ENCODE assay signal across 8 cellular contexts in the genomic region with DNA sequence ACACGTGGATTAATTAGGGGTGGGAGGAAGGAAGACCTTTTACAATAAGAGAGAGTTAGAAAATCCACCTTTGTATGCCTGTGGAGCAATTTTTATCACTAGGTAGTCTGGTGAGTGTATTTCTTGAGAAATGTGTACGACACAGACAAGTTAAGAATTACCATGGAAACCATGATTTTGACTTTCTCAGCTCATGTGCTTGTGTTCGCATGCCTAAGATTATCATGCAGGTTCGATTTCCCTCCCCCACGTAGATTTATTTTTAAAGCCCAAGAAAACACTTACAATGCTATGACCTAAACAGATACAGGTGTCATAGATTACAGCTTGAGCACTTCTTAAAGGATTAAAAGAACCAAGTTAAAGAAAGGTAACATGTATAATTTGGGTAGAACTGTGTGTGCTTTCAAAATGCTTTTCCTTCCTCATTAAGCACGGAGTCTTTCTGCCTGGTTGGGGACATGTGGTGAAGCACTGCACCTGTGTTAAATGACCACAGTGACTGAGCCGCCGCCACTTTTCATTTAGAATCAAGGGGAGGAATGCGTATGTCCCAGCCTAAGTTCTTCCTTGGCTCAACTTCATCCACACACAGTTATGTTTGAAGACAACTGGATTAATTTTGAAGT. TPM values are rescaled to one million over a fixed set of nuclear protein-coding genes. Genes with fewer than 3 reads are reported as not detected.
DNase-seq lines count a peak whose midpoint lies in the region; ATAC-seq and TF ChIP-seq lines count a peak whose summit lies in the region.

No MANE protein-coding gene starts in this region.

- ATAC-seq in GM18907 (IDR thresholded peaks at IDR 0.05; ENCODE audit: unreplicated experiment): peak; percentile 51
- peak; percentile 57 for ATAC-seq in HG02678 (IDR thresholded peaks at IDR 0.05; ENCODE audit: unreplicated experiment)

- H3K27me3 Mint-ChIP-seq in neural progenitor cell (ENCODE audit: insufficient read depth, low read depth): peaks cover 6% of the 10 kb centered on the region
- no peaks in the 10 kb centered on the region for H3K27me3 Mint-ChIP-seq in progenitor cell of endocrine pancreas

- no TSS peak for BruUV-seq in OCI-LY7 (replicated peaks; lab: Mats Ljungman, UMichigan)

- peaks cover 69% of the 10 kb centered on the region for H3K36me3 ChIP-seq in OCI-LY7 (ENCODE audit: insufficient read depth, low read length)
- peaks cover 5% of the 10 kb centered on the region for H3K36me3 ChIP-seq in neural progenitor cell

- H3K27me3 ChIP-seq in neural progenitor cell: no peaks in the 10 kb centered on the region

- no peaks in the 10 kb centered on the region for H3F3A ChIP-seq in neural progenitor cell (ENCODE audit: low read depth)

- no peak for TF ChIP-seq CTCF in OCI-LY7 (conservative IDR thresholded peaks at IDR 0.05; ENCODE audit: low read length)
- no peak for TF ChIP-seq CTCF in neural progenitor cell (IDR thresholded peaks at IDR 0.05)
- TF ChIP-seq CTCF in progenitor cell of endocrine pancreas (IDR thresholded peaks at IDR 0.05; ENCODE audit: unreplicated experiment): no peak

- peaks cover 98% of the 10 kb centered on the region for H3K79me2 ChIP-seq in OCI-LY7 (ENCODE audit: insufficient read depth, low read depth, low read length)
- peaks cover 71% of the 10 kb centered on the region for H3K79me2 ChIP-seq in neural progenitor cell (ENCODE audit: low read depth)

- H3K9ac ChIP-seq in neural progenitor cell: no peak overlapping the region

- H3K4me1 ChIP-seq in OCI-LY7 (ENCODE audit: insufficient read depth, low read length, poor library complexity, severe bottlenecking) (peaks cover 72% of the 10 kb centered on the region), neural progenitor cell (peaks cover 67% of the 10 kb centered on the region)

- peak overlapping the region; percentile 96 for H3K4me2 ChIP-seq in OCI-LY7 (ENCODE audit: low read length)
- H3K4me2 ChIP-seq in neural progenitor cell: no peak overlapping the region

- intact Hi-C loops in OCI-LY7 (cut with micrococcal nuclease; ENCODE audit: unreplicated experiment): loop anchor here (2.0 kb wide), 1 partner anchor 280 kb away; no protein-coding TSS in a partner anchor

- H3K36me3 Mint-ChIP-seq in neural progenitor cell: peaks cover 24% of the 10 kb centered on the region
- H3K36me3 Mint-ChIP-seq in progenitor cell of endocrine pancreas (ENCODE audit: insufficient read depth): peaks cover 12% of the 10 kb centered on the region

- peaks cover 62% of the 10 kb centered on the region for H4K20me1 ChIP-seq in OCI-LY7 (ENCODE audit: insufficient read depth, low read length)
- peaks cover 66% of the 10 kb centered on the region for H4K20me1 ChIP-seq in neural progenitor cell (ENCODE audit: low read depth)

- H3K4me3 Mint-ChIP-seq in neural progenitor cell: no peak overlapping the region
- H3K4me3 Mint-ChIP-seq in progenitor cell of endocrine pancreas (ENCODE audit: low read depth): no peak overlapping the region

- DNase-seq in OCI-LY7 (ENCODE audit: low spot score) (peak; percentile 77), neural progenitor cell (ENCODE audit: low spot score) (no peak), DMS79 treated with DMSO at 0.1 percent for 48 hours (lab: John Stamatoyannopoulos, UW) (no peak), NCI-H2029 (lab: John Stamatoyannopoulos, UW) (no peak), progenitor cell of endocrine pancreas (ENCODE audit: low spot score, unreplicated experiment) (no peak)
- no peak for DNase-seq in activated CD8-positive, alpha-beta memory T cell treated with anti-CD3 and anti-CD28 coated beads, Interleukin-2, amount 50 U/mL, for 4 hours

- H3K4me1 Mint-ChIP-seq in neural progenitor cell: peaks cover 84% of the 10 kb centered on the region
- peaks cover 41% of the 10 kb centered on the region for H3K4me1 Mint-ChIP-seq in progenitor cell of endocrine pancreas (ENCODE audit: low read depth)

- peak overlapping the region; percentile 10 for H3K27ac Mint-ChIP-seq in neural progenitor cell
- no peak overlapping the region for H3K27ac Mint-ChIP-seq in progenitor cell of endocrine pancreas

- H3K9me3 Mint-ChIP-seq in neural progenitor cell: no peaks in the 10 kb centered on the region
- no peaks in the 10 kb centered on the region for H3K9me3 Mint-ChIP-seq in progenitor cell of endocrine pancreas (ENCODE audit: low read depth)

- H3K9me3 ChIP-seq in OCI-LY7 (ENCODE audit: low read length) (no peaks in the 10 kb centered on the region), neural progenitor cell (ENCODE audit: low read depth) (no peaks in the 10 kb centered on the region)

- H3K4me3 ChIP-seq in OCI-LY7 (ENCODE audit: low read depth, low read length, poor library complexity, severe bottlenecking): peak overlapping the region; percentile 52
- no peak overlapping the region for H3K4me3 ChIP-seq in neural progenitor cell

- no peaks in the 10 kb centered on the region for H3K9me2 ChIP-seq in OCI-LY7 (ENCODE audit: insufficient read depth, low read length)

- CTCF ChIA-PET in OCI-LY7 (lab: Charles Lee; ENCODE audit: unreplicated experiment): interaction anchor here (0.8 kb wide), 1 partner anchor 105 kb away, joined by 3 read pairs; no protein-coding TSS in a partner anchor

- H3K27ac ChIP-seq in OCI-LY7 (ENCODE audit: low read depth, low read length, poor library complexity, severe bottlenecking) (peak overlapping the region; percentile 88), neural progenitor cell (no peak overlapping the region)

- POLR2A ChIA-PET in OCI-LY7 (lab: Charles Lee): interaction anchor here (0.5 to 2.3 kb wide), 10 partner anchors 11 to 590 kb away, joined by 3 to 8 read pairs (median 4); a partner anchor contains a TSS

- H2AFZ ChIP-seq in OCI-LY7 (ENCODE audit: low read length): no peak overlapping the region
- no peak overlapping the region for H2AFZ ChIP-seq in neural progenitor cell (replicated peaks)

RNA-seq across cellular contexts. Expression of a gene that starts 16.6 kb away (rescaled TPM):
- 10.7 and 11.5 TPM in 2 replicates for total RNA-seq in OCI-LY7 (2014; rRNA removed; shearing (Covaris generic))
- total RNA-seq in OCI-LY7 (2022) (53.2 and 54.5 TPM in 2 replicates), neural progenitor cell (ENCODE audit: low replicate concordance) (12.2 and 19.1 TPM in 2 replicates), progenitor cell of endocrine pancreas (19.0 and 20.7 TPM in 2 replicates)
